ENCODE assay signal across 9 cellular contexts in genomic region chr1:47229884-47230691, GRCh38. TPM values are rescaled to one million over a fixed set of nuclear protein-coding genes. Genes with fewer than 3 reads are reported as not detected.
DNase-seq lines count a peak whose midpoint lies in the region; ATAC-seq and TF ChIP-seq lines count a peak whose summit lies in the region.
"Had no signal": no experiment of that assay in that cellular context is flagged by ENCODE, and none has a peak within 500 bp of the region (broad histone marks: within the 10 kb centered on the region; RNA-seq: fewer than 3 reads in every experiment).

No MANE protein-coding gene starts in this region.

- peak overlapping the region; percentile 74 for H3K4me3 Mint-ChIP-seq in stimulated activated effector memory CD8-positive, alpha-beta T cell treated with anti-CD3 and anti-CD28 coated beads, Interleukin-12 subunit alpha, Interleukin-12 subunit beta, amount 100 ng/mL, for 72 hours
- no peak overlapping the region for H3K4me3 Mint-ChIP-seq in chondrocyte (ENCODE audit: unreplicated experiment)
- no peak overlapping the region for H3K4me3 Mint-ChIP-seq in Calu3 (ENCODE audit: low read depth, unreplicated experiment)

- H3K9me3 ChIP-seq in HUES6 (ENCODE audit: control insufficient read depth, insufficient read depth, low read depth, low read length) (no peaks in the 10 kb centered on the region), ascending aorta (no peaks in the 10 kb centered on the region), left lung (no peaks in the 10 kb centered on the region), MG63 (no peaks in the 10 kb centered on the region)

- H3K27me3 Mint-ChIP-seq in chondrocyte (ENCODE audit: low read depth), result peaks cover 75% of the 10 kb centered on the region
- no peaks in the 10 kb centered on the region for H3K27me3 Mint-ChIP-seq in Calu3 (ENCODE audit: unreplicated experiment)

- H3K27me3 ChIP-seq in HUES6 (ENCODE audit: control insufficient read depth, insufficient read depth, low read length) (peaks cover 100% of the 10 kb centered on the region), ascending aorta (peaks cover 43% of the 10 kb centered on the region), left lung (peaks cover 86 to 100% of the 10 kb centered on the region in 2 donors), MG63 (peaks cover 47% of the 10 kb centered on the region)

- H3K36me3 Mint-ChIP-seq in stimulated activated effector memory CD8-positive, alpha-beta T cell treated with anti-CD3 and anti-CD28 coated beads, Interleukin-12 subunit alpha, Interleukin-12 subunit beta, amount 100 ng/mL, for 72 hours, result no peaks in the 10 kb centered on the region
- H3K36me3 Mint-ChIP-seq in chondrocyte (ENCODE audit: low read depth) (peaks cover 9% of the 10 kb centered on the region), Calu3 (ENCODE audit: insufficient read depth, unreplicated experiment) (no peaks in the 10 kb centered on the region)

- DNase-seq in ascending aorta (ENCODE audit: low spot score in 2 of 2) (no peak), left lung (no peak), chondrocyte (ENCODE audit: low spot score) (no peak), Calu3 (no peak), MG63 (no peak)
- no peak for DNase-seq in stimulated activated effector memory CD8-positive, alpha-beta T cell treated with anti-CD3 and anti-CD28 coated beads, Interleukin-12 subunit alpha, Interleukin-12 subunit beta, amount 100 ng/mL, for 72 hours (ENCODE audit: low spot score in 2 of 2)
- DNase-seq: DND-41, NCI-H345 had no signal

- H3K9ac ChIP-seq in HUES6 (ENCODE audit: low read length), result no peak overlapping the region

- H3K36me3 ChIP-seq in HUES6 (ENCODE audit: control insufficient read depth, insufficient read depth, low read length), result no peaks in the 10 kb centered on the region
- no peaks in the 10 kb centered on the region for H3K36me3 ChIP-seq in ascending aorta
- H3K36me3 ChIP-seq in left lung, result no peaks in the 10 kb centered on the region
- no peaks in the 10 kb centered on the region for H3K36me3 ChIP-seq in MG63

- BruUV-seq in Calu3 (replicated peaks; lab: Mats Ljungman, UMichigan), result no TSS peak

- CTCF ChIA-PET in Calu3 (lab: Charles Lee), result no interaction called here

- no peak overlapping the region for H3K27ac ChIP-seq in HUES6 (ENCODE audit: low read depth, low read length)
- peak overlapping the region in 1 of 2 donors; percentile 33 for H3K27ac ChIP-seq in ascending aorta
- H3K27ac ChIP-seq in left lung, result peak overlapping the region; percentile 70 to 79

- H3K4me1 Mint-ChIP-seq in stimulated activated effector memory CD8-positive, alpha-beta T cell treated with anti-CD3 and anti-CD28 coated beads, Interleukin-12 subunit alpha, Interleukin-12 subunit beta, amount 100 ng/mL, for 72 hours, result peaks cover 38% of the 10 kb centered on the region
- peaks cover 27% of the 10 kb centered on the region for H3K4me1 Mint-ChIP-seq in chondrocyte (ENCODE audit: low read depth)
- peaks cover 7% of the 10 kb centered on the region for H3K4me1 Mint-ChIP-seq in Calu3 (ENCODE audit: low read depth, unreplicated experiment)

- no peak overlapping the region for H3K27ac Mint-ChIP-seq in stimulated activated effector memory CD8-positive, alpha-beta T cell treated with anti-CD3 and anti-CD28 coated beads, Interleukin-12 subunit alpha, Interleukin-12 subunit beta, amount 100 ng/mL, for 72 hours
- H3K27ac Mint-ChIP-seq in chondrocyte (ENCODE audit: unreplicated experiment) (no peak overlapping the region), Calu3 (ENCODE audit: unreplicated experiment) (no peak overlapping the region)

- H3K9me3 Mint-ChIP-seq in stimulated activated effector memory CD8-positive, alpha-beta T cell treated with anti-CD3 and anti-CD28 coated beads, Interleukin-12 subunit alpha, Interleukin-12 subunit beta, amount 100 ng/mL, for 72 hours, result no peaks in the 10 kb centered on the region
- H3K9me3 Mint-ChIP-seq in chondrocyte (ENCODE audit: low read depth) (no peaks in the 10 kb centered on the region), Calu3 (ENCODE audit: low read depth, unreplicated experiment) (no peaks in the 10 kb centered on the region)

- peak overlapping the region; percentile 48 for H3K4me3 ChIP-seq in HUES6 (ENCODE audit: low read depth, low read length)
- H3K4me3 ChIP-seq in ascending aorta, result peak overlapping the region; percentile 48 to 54
- H3K4me3 ChIP-seq in left lung, result peak overlapping the region; percentile 18 to 44
- H3K4me3 ChIP-seq in MG63, result no peak overlapping the region

- intact Hi-C loops in ascending aorta (cut with DNase I), result no loop called here
- intact Hi-C loops in left lung (cut with DNase I), result no loop called here
- intact Hi-C loops in Calu3 (cut with micrococcal nuclease; ENCODE audit: unreplicated experiment), result no loop called here

- H3K4me1 ChIP-seq in HUES6 (ENCODE audit: control insufficient read depth, insufficient read depth, low read length) (peaks cover 33% of the 10 kb centered on the region), ascending aorta (peaks cover 16 to 22% of the 10 kb centered on the region in 2 donors), left lung (peaks cover 0 to 44% of the 10 kb centered on the region in 2 donors)

- ATAC-seq in left lung, result no peak
- ATAC-seq in stimulated activated effector memory CD8-positive, alpha-beta T cell treated with anti-CD3 and anti-CD28 coated beads, Interleukin-12 subunit alpha, Interleukin-12 subunit beta, amount 100 ng/mL, for 72 hours, result no peak

- TF ChIP-seq CTCF in ascending aorta (IDR thresholded peaks at IDR 0.05), result no peak
- TF ChIP-seq CTCF in left lung (IDR thresholded peaks at IDR 0.05), result no peak
- TF ChIP-seq CTCF in chondrocyte (IDR thresholded peaks at IDR 0.05), result no peak
- no peak for TF ChIP-seq CTCF in Calu3 (IDR thresholded peaks at IDR 0.05; ENCODE audit: unreplicated experiment)

RNA-seq across cellular contexts. Expression of gene TAL1, which starts 1.9 kb away (rescaled TPM):
- total RNA-seq in ascending aorta, result 13.9 TPM
- 1 to 10 TPM; 8.4 to 9.7 TPM for total RNA-seq in left lung
- total RNA-seq in chondrocyte, result 0.10 TPM in 2 of 3 replicates, not detected in the other
- not detected in 2 replicates for total RNA-seq in Calu3 (2022)
- total RNA-seq in MG63 (2014; rRNA removed; shearing (Covaris generic); ENCODE audit: low replicate concordance), result not detected in 2 replicates

RNA-seq across cellular contexts. Expression of gene PDZK1IP1, which starts 40.3 kb away (rescaled TPM):
- not detected for total RNA-seq in ascending aorta
- total RNA-seq in left lung, result 10 to 100 TPM; 44.9 to 54.0 TPM
- not detected in 3 replicates for total RNA-seq in chondrocyte
- total RNA-seq in Calu3 (2022), result 231 and 327 TPM in 2 replicates
- not detected in 2 replicates for total RNA-seq in MG63 (2014; rRNA removed; shearing (Covaris generic); ENCODE audit: low replicate concordance)

Comparison
In these comparisons a context has a peak if more than half of its experiments do, and no peak if none do; other contexts are left out.
1. RNA of gene PDZK1IP1, which starts 40.3 kb away (total RNA-seq): 231 to 327 TPM in Calu3 and 44.9 to 54.0 TPM in left lung; not detected in chondrocyte, not detected in ascending aorta (single experiment) and not detected in MG63; every median in the first group is over 10 times any median in the second.